Comparison of ENCODE assay signal across 8 cellular contexts in genomic region chr2:108449410-108450200, GRCh38. TPM values are rescaled to one million over a fixed set of nuclear protein-coding genes. Genes with fewer than 3 reads are reported as not detected.
DNase-seq lines count a peak whose midpoint lies in the region; ATAC-seq, FAIRE-seq and TF ChIP-seq lines count a peak whose summit lies in the region.

No MANE protein-coding gene starts in this region.

- ATAC-seq in GM18499 (IDR thresholded peaks at IDR 0.05; ENCODE audit: insufficient read depth, unreplicated experiment) (peak; percentile 13), HG02973 (IDR thresholded peaks at IDR 0.05; ENCODE audit: unreplicated experiment) (peak; percentile 24), pancreas (peak; percentile 41 to 62 (median 56))

- no peak for FAIRE-seq in pancreas (lab: Jason Lieb, UNC)

- no peaks in the 10 kb centered on the region for H3K9me3 ChIP-seq in pancreas

- no peaks in the 10 kb centered on the region for H3K27me3 ChIP-seq in pancreas

- peak; percentile 37 for DNase-seq in ACHN
- peak; percentile 50 for DNase-seq in NCI-H748 treated with DMSO at 0.1 percent for 48 hours (lab: John Stamatoyannopoulos, UW)
- DNase-seq in activated effector memory CD4-positive, alpha-beta T cell treated with anti-CD3 and anti-CD28 coated beads, Interleukin-2, amount 50 U/mL, for 16 hours: peak; percentile 79
- DNase-seq in glomerular visceral epithelial cell (ENCODE audit: extremely low spot score): peak; percentile 32
- DNase-seq in pancreas: peak in 2 of 6 donors; percentile 19 to 23
- no peak for DNase-seq in GOT3 (lab: John Stamatoyannopoulos, UW)

- 1 to 2% methylated on average over 22 of the region's 22 CpGs for WGBS in pancreas, 2 donors

- no peak for TF ChIP-seq CTCF in pancreas (IDR thresholded peaks at IDR 0.05)

- peak overlapping the region; percentile 62 to 97 (median 82) for H3K4me3 ChIP-seq in pancreas

- intact Hi-C loops in pancreas (cut with DNase I): no loop called here

- in situ Hi-C loops in ACHN (cut with HindIII; ENCODE audit: low pct_ligation_motif_present, low pct_unique_long_range_greater_than_20kb, low sequenced_read_pairs): no loop called here

- H3K36me3 ChIP-seq in pancreas: peaks cover 0 to 24% (median 9%) of the 10 kb centered on the region in 3 donors

- peak overlapping the region; percentile 75 to 94 (median 85) for H3K27ac ChIP-seq in pancreas

- peaks cover 0 to 7% (median 3%) of the 10 kb centered on the region in 3 donors for H3K4me1 ChIP-seq in pancreas

RNA-seq across cellular contexts. Expression of gene GCC2, which starts 0.6 kb away (rescaled TPM):
- total RNA-seq in pancreas: 10 to 100 TPM; 18.6 to 36.0 (median 22.5) TPM
- polyA plus RNA-seq in pancreas: 10 to 100 TPM in 1 of 2 donors, 1 to 10 TPM in 1; 8.7 to 11.7 TPM
